Comparison of ENCODE assay signal across 8 cellular contexts in the genomic region with DNA sequence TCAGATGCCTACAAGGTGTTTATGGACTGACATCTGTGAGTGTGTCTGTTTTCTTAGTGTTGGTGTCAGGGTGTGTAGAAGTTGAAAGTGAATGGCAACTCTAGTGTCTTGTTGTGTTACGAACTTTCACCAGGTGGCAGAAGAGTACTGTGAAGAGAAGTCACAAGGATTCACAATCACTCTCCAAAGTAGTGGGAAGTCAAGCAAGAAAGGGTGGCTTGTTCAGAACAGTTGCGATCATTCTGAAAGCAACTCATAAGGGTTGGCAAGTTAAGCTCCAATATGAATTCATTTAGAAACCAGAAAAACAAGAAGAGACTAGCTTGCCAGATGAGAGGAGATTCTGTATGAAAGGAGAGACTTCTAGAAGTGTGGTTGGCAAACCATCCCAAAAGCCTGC.
DNase-seq lines count a peak whose midpoint lies in the region; ATAC-seq and TF ChIP-seq lines count a peak whose summit lies in the region.

No MANE protein-coding gene starts in this region.

- in situ Hi-C loops in GM13976 (cut with MboI; ENCODE audit: low sequenced_read_pairs, unreplicated experiment) = loop anchor here (5.0 to 25.0 kb wide), 3 partner anchors 77 to 1067 kb away; a partner anchor contains a TSS

- H3K4me3 ChIP-seq in BLaER1 treated with 17β-estradiol and CSF1 and Interleukin-3, amounts not matched to agents 10 nM and 100 nM = no peak overlapping the region
- H3K4me3 ChIP-seq in foreskin fibroblast (ENCODE audit: low read depth in 1 of 2, low read length in 2 of 2) = no peak overlapping the region
- H3K4me3 ChIP-seq in coronary artery = no peak overlapping the region

- H3K36me3 ChIP-seq in BLaER1 treated with 17β-estradiol and CSF1 and Interleukin-3, amounts not matched to agents 10 nM and 100 nM = no peaks in the 10 kb centered on the region

- H3K27ac Mint-ChIP-seq in activated CD4-positive, alpha-beta memory T cell treated with anti-CD3 and anti-CD28 coated beads for 36 hours = peak overlapping the region; percentile 4

- peak overlapping the region in 8 of 11 experiments; percentile 60 to 79 (median 70); a peak in 14 of 22 replicates for H3K27ac ChIP-seq in BLaER1 treated with 17β-estradiol and CSF1 and Interleukin-3, amounts not matched to agents 10 nM and 100 nM
- H3K27ac ChIP-seq in coronary artery = no peak overlapping the region

- CTCF ChIA-PET in activated CD4-positive, alpha-beta memory T cell treated with anti-CD3 and anti-CD28 coated beads for 36 hours (lab: Charles Lee) = interaction anchor here (0.6 to 7.6 kb wide), 60 partner anchors 10 to 1101 kb away, joined by 3 to 166 read pairs (median 4); a partner anchor contains a TSS

- H3K27me3 ChIP-seq in BLaER1 treated with 17β-estradiol and CSF1 and Interleukin-3, amounts not matched to agents 10 nM and 100 nM = peaks cover 0 to 7% (median 0%) of the 10 kb centered on the region in 11 experiments; a peak in 1 of 22 replicates

- H4K20me1 ChIP-seq in BLaER1 treated with 17β-estradiol and CSF1 and Interleukin-3, amounts not matched to agents 10 nM and 100 nM = no peaks in the 10 kb centered on the region

- intact Hi-C loops in activated CD4-positive, alpha-beta memory T cell treated with anti-CD3 and anti-CD28 coated beads for 36 hours (cut with micrococcal nuclease) = loop anchor here (1.0 to 5.0 kb wide), 14 partner anchors 34 to 1122 kb away; a partner anchor contains a TSS

- peak; percentile 58 for ATAC-seq in HG02642 (IDR thresholded peaks at IDR 0.05; ENCODE audit: poor library complexity, unreplicated experiment)

- no peak overlapping the region for H3K4me3 Mint-ChIP-seq in activated CD4-positive, alpha-beta memory T cell treated with anti-CD3 and anti-CD28 coated beads for 36 hours

- H3K27me3 Mint-ChIP-seq in activated CD4-positive, alpha-beta memory T cell treated with anti-CD3 and anti-CD28 coated beads for 36 hours = peaks cover 9% of the 10 kb centered on the region

- TF ChIP-seq CTCF in GM13976 (IDR thresholded peaks at IDR 0.05; ENCODE audit: borderline replicate concordance, control extremely low read depth, extremely low read depth, insufficient read depth, missing control alignments) (peak; percentile 59), foreskin fibroblast (IDR thresholded peaks at IDR 0.05; ENCODE audit: low read depth, low read length) (peak; percentile 60), coronary artery (IDR thresholded peaks at IDR 0.05) (no peak)

- peak overlapping the region in 4 of 11 experiments; percentile 20 to 60 (median 47); a peak in 3 of 22 replicates for H3K9ac ChIP-seq in BLaER1 treated with 17β-estradiol and CSF1 and Interleukin-3, amounts not matched to agents 10 nM and 100 nM

- no peaks in the 10 kb centered on the region for H3K9me3 Mint-ChIP-seq in activated CD4-positive, alpha-beta memory T cell treated with anti-CD3 and anti-CD28 coated beads for 36 hours

- H3K36me3 Mint-ChIP-seq in activated CD4-positive, alpha-beta memory T cell treated with anti-CD3 and anti-CD28 coated beads for 36 hours = no peaks in the 10 kb centered on the region

- peaks cover 25 to 36% (median 28%) of the 10 kb centered on the region in 10 experiments for H3K4me1 ChIP-seq in BLaER1 treated with 17β-estradiol and CSF1 and Interleukin-3, amounts not matched to agents 10 nM and 100 nM

- DNase-seq in GM13976 (ENCODE audit: low spot score) (peak; percentile 47), NAMALWA (ENCODE audit: low spot score) (peak; percentile 91), foreskin fibroblast (peak; percentile 82 to 92), pons (ENCODE audit: low spot score) (peak; percentile 78), coronary artery (ENCODE audit: low spot score) (no peak)
- DNase-seq in activated CD4-positive, alpha-beta memory T cell treated with anti-CD3 and anti-CD28 coated beads for 36 hours = peak; percentile 26

- peak overlapping the region; percentile 70 to 91 (median 78) for H3K4me2 ChIP-seq in BLaER1 treated with 17β-estradiol and CSF1 and Interleukin-3, amounts not matched to agents 10 nM and 100 nM

- H3K9me3 ChIP-seq in BLaER1 treated with 17β-estradiol and CSF1 and Interleukin-3, amounts not matched to agents 10 nM and 100 nM (replicated peaks in 1 of 11) = peaks cover 0 to 10% (median 3%) of the 10 kb centered on the region in 11 experiments; a peak in 2 of 22 replicates

- POLR2A ChIA-PET in activated CD4-positive, alpha-beta memory T cell treated with anti-CD3 and anti-CD28 coated beads for 36 hours (lab: Charles Lee) = interaction anchor here (0.7 to 1.1 kb wide), 2 partner anchors 34 to 74 kb away, joined by 3 to 11 read pairs; no protein-coding TSS in a partner anchor

- H3K4me1 Mint-ChIP-seq in activated CD4-positive, alpha-beta memory T cell treated with anti-CD3 and anti-CD28 coated beads for 36 hours (ENCODE audit: low read depth) = peaks cover 29% of the 10 kb centered on the region

Comparison
In these comparisons a context has a peak if more than half of its experiments do, and no peak if none do; other contexts are left out.
1. H3K27ac ChIP-seq: peak in BLaER1 treated with 17β-estradiol and CSF1 and Interleukin-3, amounts not matched to agents 10 nM and 100 nM (8 of 11); none in coronary artery (0 of 2).